In genomic region chr13:101434486-101434885, GRCh38 we compare ENCODE assay signal across 39 cellular contexts. TPM values are rescaled to one million over a fixed set of nuclear protein-coding genes. Genes with fewer than 3 reads are reported as not detected.
"Had no signal": no experiment of that assay in that cellular context is flagged by ENCODE, and none has a peak within 500 bp of the region (broad histone marks: within the 10 kb centered on the region; RNA-seq: fewer than 3 reads in every experiment).

No MANE protein-coding gene starts in this region.

- H3K27me3 Mint-ChIP-seq: activated B cell treated with CpG ODN at 0.5 μM for 24 hours, brain had no signal

- H3K9me3 Mint-ChIP-seq: activated B cell treated with CpG ODN at 0.5 μM for 24 hours; activated CD4-positive, alpha-beta memory T cell treated with anti-CD3 and anti-CD28 coated beads for 36 hours; activated CD4-positive, alpha-beta T cell treated with anti-CD3 and anti-CD28 coated beads, Interleukin-2, amount 10 ng/mL, durations not matched to agents 24 days and 14 days; activated CD8-positive, alpha-beta T cell treated with anti-CD3 and anti-CD28 coated beads for 36 hours; activated naive CD4-positive, alpha-beta T cell treated with anti-CD3 and anti-CD28 coated beads for 36 hours; activated naive CD4-positive, alpha-beta T cell treated with anti-CD3 and anti-CD28 coated beads, Interleukin-2, amount 50 U/mL, for 72 hours; activated naive CD8-positive, alpha-beta T cell treated with anti-CD3 and anti-CD28 coated beads for 36 hours; activated T-cell treated with anti-CD3 and anti-CD28 coated beads, Interleukin-2, amount 50 U/mL, for 4 hours; activated T-helper 1 cell treated with anti-CD3 and anti-CD28 coated beads, Interleukin-12 subunit alpha, Interleukin-12 subunit beta, Interleukin-2, Interleukin-4 antibody, amounts not matched to agents 30 ng/mL and 10 ng/mL and 1 ng/mL, durations not matched to agents 14 hours and 24 hours and 36 hours; activated T-helper 17 cell treated with anti-CD3 and anti-CD28 coated beads, Interleukin-2, amount 50 U/mL, for 72 hours; brain; T-helper 1 cell treated with Interleukin-12 subunit alpha and Interleukin-12 subunit beta and Interleukin-4 antibody, amounts not matched to agents 30 μg/mL and 1 μg/mL, for 36 hours; T-helper 2 cell treated with Interferon-gamma antibody and Interleukin-4, amounts not matched to agents 5 μg/mL and 100 μg/mL, for 36 hours had no signal

- H3K36me3 ChIP-seq: cardiac muscle cell had no signal

- H3K4me1 Mint-ChIP-seq: activated B cell treated with CpG ODN at 0.5 μM for 24 hours; activated CD4-positive, alpha-beta T cell treated with anti-CD3 and anti-CD28 coated beads, Interleukin-2, amount 10 ng/mL, durations not matched to agents 24 days and 14 days; activated naive CD8-positive, alpha-beta T cell treated with anti-CD3 and anti-CD28 coated beads for 36 hours; activated T-helper 17 cell treated with anti-CD3 and anti-CD28 coated beads, Interleukin-2, amount 50 U/mL, for 72 hours; brain; central memory CD8-positive, alpha-beta T cell had no signal

- H3K4me3 ChIP-seq: cardiac muscle cell had no signal

- ATAC-seq: activated CD8-positive, alpha-beta T cell treated with anti-CD3 and anti-CD28 coated beads for 36 hours; activated naive CD4-positive, alpha-beta T cell treated with anti-CD3 and anti-CD28 coated beads, Interleukin-2, amount 50 U/mL, for 72 hours; activated T-cell treated with anti-CD3 and anti-CD28 coated beads, Interleukin-2, amount 50 U/mL, for 4 hours; activated T-cell treated with anti-CD3 and anti-CD28 coated beads, Interleukin-2, amount 50 U/mL, for 72 hours; activated T-helper 17 cell treated with anti-CD3 and anti-CD28 coated beads, Interleukin-2, amount 50 U/mL, for 72 hours had no signal

- H3K27ac ChIP-seq: cardiac muscle cell, VCaP had no signal

- H3K4me3 Mint-ChIP-seq: activated B cell treated with CpG ODN at 0.5 μM for 24 hours; activated CD4-positive, alpha-beta memory T cell treated with anti-CD3 and anti-CD28 coated beads for 36 hours; activated CD4-positive, alpha-beta T cell treated with anti-CD3 and anti-CD28 coated beads, Interleukin-2, amount 10 ng/mL, durations not matched to agents 24 days and 14 days; activated CD8-positive, alpha-beta T cell treated with anti-CD3 and anti-CD28 coated beads for 36 hours; activated naive CD4-positive, alpha-beta T cell treated with anti-CD3 and anti-CD28 coated beads for 36 hours; activated naive CD8-positive, alpha-beta T cell treated with anti-CD3 and anti-CD28 coated beads for 36 hours; activated T-cell treated with anti-CD3 and anti-CD28 coated beads, Interleukin-2, amount 50 U/mL, for 4 hours; activated T-cell treated with anti-CD3 and anti-CD28 coated beads, Interleukin-2, amount 50 U/mL, for 72 hours; activated T-helper 1 cell treated with anti-CD3 and anti-CD28 coated beads, Interleukin-12 subunit alpha, Interleukin-12 subunit beta, Interleukin-2, Interleukin-4 antibody, amounts not matched to agents 30 ng/mL and 10 ng/mL and 1 ng/mL, durations not matched to agents 14 hours and 24 hours and 36 hours; activated T-helper 17 cell treated with anti-CD3 and anti-CD28 coated beads, Interleukin-2, amount 50 U/mL, for 72 hours; brain; central memory CD8-positive, alpha-beta T cell; T-helper 1 cell treated with Interleukin-12 subunit alpha and Interleukin-12 subunit beta and Interleukin-4 antibody, amounts not matched to agents 30 μg/mL and 1 μg/mL, for 36 hours; T-helper 2 cell treated with Interferon-gamma antibody and Interleukin-4, amounts not matched to agents 5 μg/mL and 100 μg/mL, for 36 hours had no signal

- H3K27me3 ChIP-seq: cardiac muscle cell had no signal

- H3K27ac Mint-ChIP-seq: activated B cell treated with CpG ODN at 0.5 μM for 24 hours; activated CD4-positive, alpha-beta memory T cell treated with anti-CD3 and anti-CD28 coated beads for 36 hours; activated CD4-positive, alpha-beta T cell treated with anti-CD3 and anti-CD28 coated beads, Interleukin-2, amount 10 ng/mL, durations not matched to agents 24 days and 14 days; activated CD8-positive, alpha-beta T cell treated with anti-CD3 and anti-CD28 coated beads for 36 hours; activated naive CD4-positive, alpha-beta T cell treated with anti-CD3 and anti-CD28 coated beads for 36 hours; activated naive CD4-positive, alpha-beta T cell treated with anti-CD3 and anti-CD28 coated beads, Interleukin-2, amount 50 U/mL, for 72 hours; activated naive CD8-positive, alpha-beta T cell treated with anti-CD3 and anti-CD28 coated beads for 36 hours; activated T-cell treated with anti-CD3 and anti-CD28 coated beads, Interleukin-2, amount 50 U/mL, for 72 hours; activated T-helper 1 cell treated with anti-CD3 and anti-CD28 coated beads, Interleukin-12 subunit alpha, Interleukin-12 subunit beta, Interleukin-2, Interleukin-4 antibody, amounts not matched to agents 30 ng/mL and 10 ng/mL and 1 ng/mL, durations not matched to agents 14 hours and 24 hours and 36 hours; activated T-helper 17 cell treated with anti-CD3 and anti-CD28 coated beads, Interleukin-2, amount 50 U/mL, for 72 hours; brain; T-helper 1 cell treated with Interleukin-12 subunit alpha and Interleukin-12 subunit beta and Interleukin-4 antibody, amounts not matched to agents 30 μg/mL and 1 μg/mL, for 36 hours; T-helper 2 cell treated with Interferon-gamma antibody and Interleukin-4, amounts not matched to agents 5 μg/mL and 100 μg/mL, for 36 hours had no signal

- FAIRE-seq: bronchial epithelial cell, colon, TTC549 had no signal

- DNase-seq: activated B cell treated with CpG ODN at 0.5 μM for 24 hours; activated CD4-positive, alpha-beta memory T cell treated with anti-CD3 and anti-CD28 coated beads for 36 hours; activated CD4-positive, alpha-beta T cell treated with anti-CD3 and anti-CD28 coated beads for 4 hours; activated CD4-positive, alpha-beta T cell treated with anti-CD3 and anti-CD28 coated beads, Interleukin-2, amount 10 ng/mL, durations not matched to agents 24 days and 14 days; activated CD4-positive, alpha-beta T cell treated with anti-CD3 and anti-CD28 coated beads, Interleukin-2, amount 50 U/mL, for 1 hour; activated CD4-positive, alpha-beta T cell treated with anti-CD3 and anti-CD28 coated beads, Interleukin-2, amount 50 U/mL, for 4 hours; activated CD4-positive, CD25-positive, alpha-beta regulatory T cell treated with anti-CD3 and anti-CD28 coated beads, Interleukin-2, amount 50 U/mL, for 72 hours; activated CD8-positive, alpha-beta memory T cell treated with anti-CD3 and anti-CD28 coated beads, Interleukin-2, amount 50 U/mL, for 4 hours; activated CD8-positive, alpha-beta T cell treated with anti-CD3 and anti-CD28 coated beads for 36 hours; activated effector memory CD4-positive, alpha-beta T cell treated with anti-CD3 and anti-CD28 coated beads, Interleukin-2, amount 50 U/mL, for 16 hours; activated gamma-delta T cell treated with Interleukin-2 at 50 U/mL for 16 hours; activated naive CD4-positive, alpha-beta T cell; activated naive CD4-positive, alpha-beta T cell treated with anti-CD3 and anti-CD28 coated beads for 36 hours; activated naive CD4-positive, alpha-beta T cell treated with anti-CD3 and anti-CD28 coated beads, Interleukin-2, amount 50 U/mL, for 16 hours; activated naive CD8-positive, alpha-beta T cell treated with anti-CD3 and anti-CD28 coated beads for 36 hours; activated T-cell treated with anti-CD3 and anti-CD28 coated beads for 4 hours; activated T-cell treated with anti-CD3 and anti-CD28 coated beads, Interleukin-2, amount 50 U/mL, for 1 hour; activated T-cell treated with anti-CD3 and anti-CD28 coated beads, Interleukin-2, amount 50 U/mL, for 4 hours; activated T-cell treated with anti-CD3 and anti-CD28 coated beads, Interleukin-2, amount 50 U/mL, for 72 hours; amniotic stem cell; aorta; caudate nucleus; cerebellar nuclear complex; T-helper 1 cell; T-helper 2 cell; T-helper 9 cell had no signal

- H3K36me3 Mint-ChIP-seq: activated CD4-positive, alpha-beta memory T cell treated with anti-CD3 and anti-CD28 coated beads for 36 hours; activated naive CD4-positive, alpha-beta T cell treated with anti-CD3 and anti-CD28 coated beads, Interleukin-2, amount 50 U/mL, for 72 hours; activated naive CD8-positive, alpha-beta T cell treated with anti-CD3 and anti-CD28 coated beads for 36 hours; brain had no signal

RNA-seq across cellular contexts. Expression of gene ITGBL1, which starts 18.0 kb away (rescaled TPM):
- total RNA-seq: activated B cell treated with CpG ODN at 0.5 μM for 24 hours; activated CD4-positive, alpha-beta memory T cell treated with anti-CD3 and anti-CD28 coated beads for 36 hours; activated CD4-positive, alpha-beta T cell treated with anti-CD3 and anti-CD28 coated beads, Interleukin-2, amount 10 ng/mL, durations not matched to agents 24 days and 14 days; activated CD8-positive, alpha-beta memory T cell treated with anti-CD3 and anti-CD28 coated beads for 36 hours; activated CD8-positive, alpha-beta T cell treated with anti-CD3 and anti-CD28 coated beads for 36 hours; activated naive CD4-positive, alpha-beta T cell treated with anti-CD3 and anti-CD28 coated beads for 36 hours; activated naive CD4-positive, alpha-beta T cell treated with anti-CD3 and anti-CD28 coated beads, Interleukin-2, amount 50 U/mL, for 72 hours; activated naive CD8-positive, alpha-beta T cell treated with anti-CD3 and anti-CD28 coated beads for 36 hours; activated T-cell treated with anti-CD3 and anti-CD28 coated beads, Interleukin-2, amount 50 U/mL, for 72 hours; activated T-helper 1 cell treated with anti-CD3 and anti-CD28 coated beads, Interleukin-12 subunit alpha, Interleukin-12 subunit beta, Interleukin-2, Interleukin-4 antibody, amounts not matched to agents 30 ng/mL and 10 ng/mL and 1 ng/mL, durations not matched to agents 14 hours and 24 hours and 36 hours; cardiac muscle cell had no signal
- polyA plus RNA-seq: cardiac muscle cell had no signal

RNA-seq across cellular contexts. Expression of gene NALCN, which starts 18.2 kb away (rescaled TPM):
- total RNA-seq: activated B cell treated with CpG ODN at 0.5 μM for 24 hours; activated CD4-positive, alpha-beta memory T cell treated with anti-CD3 and anti-CD28 coated beads for 36 hours; activated CD4-positive, alpha-beta T cell treated with anti-CD3 and anti-CD28 coated beads, Interleukin-2, amount 10 ng/mL, durations not matched to agents 24 days and 14 days; activated CD8-positive, alpha-beta memory T cell treated with anti-CD3 and anti-CD28 coated beads for 36 hours; activated CD8-positive, alpha-beta T cell treated with anti-CD3 and anti-CD28 coated beads for 36 hours; activated naive CD4-positive, alpha-beta T cell treated with anti-CD3 and anti-CD28 coated beads for 36 hours; activated naive CD4-positive, alpha-beta T cell treated with anti-CD3 and anti-CD28 coated beads, Interleukin-2, amount 50 U/mL, for 72 hours; activated naive CD8-positive, alpha-beta T cell treated with anti-CD3 and anti-CD28 coated beads for 36 hours; activated T-cell treated with anti-CD3 and anti-CD28 coated beads, Interleukin-2, amount 50 U/mL, for 4 hours; activated T-cell treated with anti-CD3 and anti-CD28 coated beads, Interleukin-2, amount 50 U/mL, for 72 hours; activated T-helper 1 cell treated with anti-CD3 and anti-CD28 coated beads, Interleukin-12 subunit alpha, Interleukin-12 subunit beta, Interleukin-2, Interleukin-4 antibody, amounts not matched to agents 30 ng/mL and 10 ng/mL and 1 ng/mL, durations not matched to agents 14 hours and 24 hours and 36 hours; activated T-helper 17 cell treated with anti-CD3 and anti-CD28 coated beads, Interleukin-2, amount 50 U/mL, for 72 hours; cardiac muscle cell had no signal
- polyA plus RNA-seq: cardiac muscle cell had no signal
